Comparison of ENCODE assay signal across 23 cellular contexts in the genomic region with DNA sequence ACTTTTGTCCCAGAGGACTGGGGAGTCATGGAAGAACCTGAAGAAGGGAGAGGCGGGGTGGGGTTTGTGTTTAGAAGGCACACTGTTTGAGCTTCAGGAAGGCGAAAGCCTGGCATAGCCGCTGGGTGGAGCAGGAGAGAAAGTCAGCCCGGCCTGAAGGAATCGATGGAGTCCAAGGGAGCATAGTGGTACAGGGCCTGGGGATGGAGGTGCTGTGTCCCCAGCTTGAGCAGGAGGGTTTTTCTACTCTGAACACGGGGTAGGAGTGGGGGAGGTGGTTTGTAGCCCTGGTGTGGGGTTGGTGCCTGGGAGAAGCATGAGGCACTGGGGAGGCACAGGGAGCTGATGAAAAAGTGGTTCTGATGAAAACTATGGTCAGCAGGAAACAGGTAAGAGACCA. TPM values are rescaled to one million over a fixed set of nuclear protein-coding genes. Genes with fewer than 3 reads are reported as not detected.
DNase-seq lines count a peak whose midpoint lies in the region; FAIRE-seq and TF ChIP-seq lines count a peak whose summit lies in the region.
"Had no signal": no experiment of that assay in that cellular context is flagged by ENCODE, and none has a peak within 500 bp of the region (broad histone marks: within the 10 kb centered on the region; RNA-seq: fewer than 3 reads in every experiment).

No MANE protein-coding gene starts in this region.

- peak; percentile 2 for TF ChIP-seq CTCF in astrocyte of the cerebellum (IDR thresholded peaks at IDR 0.05; ENCODE audit: low read depth, low read length, missing control alignments)
- peak in 1 of 3 experiments; percentile 28 for TF ChIP-seq CTCF in keratinocyte (optimal IDR thresholded peaks at IDR 0.05 in 1 of 3, IDR thresholded peaks at IDR 0.05 in 1 of 3, conservative IDR thresholded peaks at IDR 0.05 in 1 of 3; ENCODE audit: extremely low read depth in 1 of 3, insufficient read depth in 2 of 3, low read length in 3 of 3)

- H4K20me1 ChIP-seq in GM23248 (ENCODE audit: insufficient read depth) (no peaks in the 10 kb centered on the region), keratinocyte (ENCODE audit: control insufficient read depth, extremely low read depth, insufficient read depth, low read length) (no peaks in the 10 kb centered on the region)

- peak overlapping the region; percentile 32; the same call in 1 of the 2 replicates for H3K9ac ChIP-seq in GM23248
- no peak overlapping the region for H3K9ac ChIP-seq in keratinocyte (ENCODE audit: control insufficient read depth, extremely low read depth, insufficient read depth, low read length)

- no peak overlapping the region for H3K4me3 ChIP-seq in GM23248
- H3K4me3 ChIP-seq in astrocyte of the cerebellum (ENCODE audit: low read depth, low read length), result no peak overlapping the region
- no peak overlapping the region for H3K4me3 ChIP-seq in keratinocyte (ENCODE audit: control insufficient read depth in 2 of 3, extremely low read depth in 1 of 3, insufficient read depth in 2 of 3, low read depth in 1 of 3, low read length in 3 of 3)
- H3K4me3 ChIP-seq: body of pancreas, suprapubic skin had no signal

- H2AFZ ChIP-seq in GM23248, result no peak overlapping the region
- H2AFZ ChIP-seq in keratinocyte (ENCODE audit: control insufficient read depth, low read length), result no peak overlapping the region

- DNase-seq in AG20443 (ENCODE audit: low spot score), result peak; percentile 33
- peak; percentile 44 for DNase-seq in GM23248
- DNase-seq in astrocyte of the cerebellum (ENCODE audit: low read depth), result no peak
- DNase-seq in keratinocyte (ENCODE audit: low read depth, low spot score), result no peak
- no peak for DNase-seq in NCI-H2196 treated with DMSO at 0.1 percent for 48 hours (lab: John Stamatoyannopoulos, UW; ENCODE audit: unreplicated experiment)
- no peak for DNase-seq in COLO668 (lab: John Stamatoyannopoulos, UW; ENCODE audit: unreplicated experiment)
- no peak for DNase-seq in retina
- no peak for DNase-seq in HEK293T (ENCODE audit: extremely low spot score)
- DNase-seq: activated CD4-positive, alpha-beta T cell treated with anti-CD3 and anti-CD28 coated beads for 4 hours; activated naive CD8-positive, alpha-beta T cell treated with anti-CD3 and anti-CD28 coated beads for 36 hours; body of pancreas; DMS79; H9; naive B cell; NCI-H1092; NCI-H2081; NCI-H510A treated with DMSO at 0.1 percent for 48 hours; NK-92 treated with Interleukin-12 subunit alpha and Interleukin-12 subunit beta, amount 100 ng/mL, for 24 hours; stimulated activated CD4-positive, alpha-beta T cell treated with anti-CD3 and anti-CD28 coated beads, Interleukin-15, amount 100 ng/mL, for 24 hours; T-helper 1 cell had no signal

- CTCF ChIA-PET in HEK293T (lab: Yijun Ruan, JAX), result interaction anchor here (0.6 to 1.3 kb wide), 3 partner anchors 25 to 61 kb away, joined by 3 read pairs; no protein-coding TSS in a partner anchor

- in situ Hi-C loops in GM23248 (cut with MboI), result no loop called here
- in situ Hi-C loops in astrocyte of the cerebellum (cut with HindIII; ENCODE audit: low sequenced_read_pairs), result no loop called here

- dilution Hi-C loops in keratinocyte (cut with MboI; ENCODE audit: extremely low pct_ligation_motif_present, low sequenced_read_pairs), result no loop called here

- FAIRE-seq in keratinocyte (lab: Jason Lieb, UNC), result no peak
- FAIRE-seq: frontal cortex, HTR-8/SVneo had no signal

- H3K27me3 ChIP-seq in GM23248 (replicated peaks; ENCODE audit: insufficient read depth) (no peaks in the 10 kb centered on the region), keratinocyte (ENCODE audit: control insufficient read depth, extremely low read depth, insufficient read depth, low read length) (no peaks in the 10 kb centered on the region)
- H3K27me3 ChIP-seq: body of pancreas, suprapubic skin had no signal

- H3K4me2 ChIP-seq in GM23248 (ENCODE audit: unreplicated experiment) (no peak overlapping the region), keratinocyte (ENCODE audit: control insufficient read depth, extremely low read depth, insufficient read depth, low read depth, low read length) (no peak overlapping the region)

- H3K27ac ChIP-seq in GM23248 (peak overlapping the region; percentile 46), keratinocyte (ENCODE audit: control insufficient read depth, insufficient read depth, low read length) (peak overlapping the region; percentile 41)
- H3K27ac ChIP-seq: suprapubic skin had no signal

- H3F3A ChIP-seq in GM23248 (ENCODE audit: insufficient read depth), result peaks cover 27% of the 10 kb centered on the region

- H3K36me3 ChIP-seq in GM23248 (ENCODE audit: low read depth) (0 out of 2 replicates have a peak, but pooled peaks cover 6% of the 10 kb centered on the region), keratinocyte (ENCODE audit: control insufficient read depth in 2 of 2, extremely low read depth in 1 of 2, insufficient read depth in 2 of 2, low read length in 2 of 2) (peaks cover 20 to 45% of the 10 kb centered on the region in 2 experiments)

- no peaks in the 10 kb centered on the region for H3K9me1 ChIP-seq in keratinocyte (ENCODE audit: control insufficient read depth, extremely low read depth, insufficient read depth, low read length)

- no peaks in the 10 kb centered on the region for H3K9me2 ChIP-seq in GM23248 (ENCODE audit: insufficient read depth)

- 63 to 65% methylated on average over 6 of the region's 6 CpGs for WGBS in GM23248 (ENCODE audit: low coverage in 1 of 2, low lambda C conversion rate in 2 of 2, missing lambda C conversion rate in 2 of 2), 2 experiments

- H3K9me3 ChIP-seq in GM23248 (ENCODE audit: low read depth) (no peaks in the 10 kb centered on the region), keratinocyte (ENCODE audit: control insufficient read depth, low read depth, low read length) (no peaks in the 10 kb centered on the region)
- H3K9me3 ChIP-seq: body of pancreas, suprapubic skin had no signal

- H3K4me1 ChIP-seq in GM23248 (ENCODE audit: insufficient read depth) (peaks cover 21% of the 10 kb centered on the region), keratinocyte (ENCODE audit: control insufficient read depth, extremely low read depth, insufficient read depth, low read length) (peaks cover 21% of the 10 kb centered on the region)

- POLR2A ChIA-PET in HEK293T (lab: Yijun Ruan, JAX), result interaction anchor here (1.6 kb wide), 1 partner anchor 11 kb away, joined by 4 read pairs; no protein-coding TSS in a partner anchor

- H3K79me2 ChIP-seq in GM23248 (ENCODE audit: insufficient read depth), result peaks cover 17% of the 10 kb centered on the region
- H3K79me2 ChIP-seq in keratinocyte (ENCODE audit: control insufficient read depth, insufficient read depth, low read length), result peaks cover 29% of the 10 kb centered on the region

RNA-seq across cellular contexts. Expression of a gene that starts 4.7 kb away (rescaled TPM):
- 3.1 and 4.7 TPM in 2 replicates for total RNA-seq in GM23248 (2014; rRNA removed; shearing (Covaris generic))
- 4.3 and 5.3 TPM in 2 replicates for polyA plus RNA-seq in GM23248 (2016; fragmentation: Nextera tagmentation; extraction: Ambion mirVana)
- 5.2 to 6.2 TPM (median 5.2 TPM) in 3 replicates for polyA plus RNA-seq in keratinocyte
- polyA plus RNA-seq in keratinocyte (2011; ENCODE audit: low read depth), result 2.0 TPM
- 3.0 and 7.9 TPM in 2 replicates for polyA plus RNA-seq in keratinocyte (2011; cell fraction: cytosol; rRNA removed)
- polyA plus RNA-seq in keratinocyte (2011; cell fraction: nucleus; rRNA removed), result 13.4 and 19.2 TPM in 2 replicates
- polyA plus RNA-seq in keratinocyte (2012; ENCODE audit: low replicate concordance), result 2.3 and 9.6 TPM in 2 replicates
- polyA minus RNA-seq in keratinocyte, result 1.4 to 3.9 TPM (median 2.9 TPM) in 3 replicates
- polyA minus RNA-seq in keratinocyte (2011; cell fraction: cytosol; rRNA and poly(A)+ RNA removed), result 7.5 TPM
- 4.0 and 4.2 TPM in 2 replicates for polyA minus RNA-seq in keratinocyte (2011; cell fraction: nucleus; rRNA and poly(A)+ RNA removed)

RNA-seq across cellular contexts. Expression of a gene that starts 7.7 kb away (rescaled TPM):
- total RNA-seq in GM23248 (2014; rRNA removed; shearing (Covaris generic)), result 123 and 221 TPM in 2 replicates
- polyA plus RNA-seq in GM23248 (2016; fragmentation: Nextera tagmentation; extraction: Ambion mirVana), result 27.3 and 28.9 TPM in 2 replicates
- 39.6 to 60.7 TPM (median 50.4 TPM) in 3 replicates for polyA plus RNA-seq in keratinocyte
- 10.2 TPM for polyA plus RNA-seq in keratinocyte (2011; ENCODE audit: low read depth)
- polyA plus RNA-seq in keratinocyte (2011; cell fraction: cytosol; rRNA removed), result 28.8 and 65.0 TPM in 2 replicates
- polyA plus RNA-seq in keratinocyte (2011; cell fraction: nucleus; rRNA removed), result 25.2 and 34.4 TPM in 2 replicates
- polyA plus RNA-seq in keratinocyte (2012; ENCODE audit: low replicate concordance), result 39.3 and 79.8 TPM in 2 replicates
- polyA minus RNA-seq in keratinocyte, result 43.2 to 116 TPM (median 55.0 TPM) in 3 replicates
- polyA minus RNA-seq in keratinocyte (2011; cell fraction: cytosol; rRNA and poly(A)+ RNA removed), result 108 TPM
- polyA minus RNA-seq in keratinocyte (2011; cell fraction: nucleus; rRNA and poly(A)+ RNA removed), result 21.2 and 21.3 TPM in 2 replicates

RNA-seq across cellular contexts. Expression of a gene that starts 12.0 kb away (rescaled TPM):
- total RNA-seq in GM23248 (2014; rRNA removed; shearing (Covaris generic)), result 122 and 140 TPM in 2 replicates
- polyA plus RNA-seq in GM23248 (2016; fragmentation: Nextera tagmentation; extraction: Ambion mirVana) (174 and 177 TPM in 2 replicates), keratinocyte (195 to 325 TPM (median 233 TPM) in 3 replicates)
- 37.8 TPM for polyA plus RNA-seq in keratinocyte (2011; ENCODE audit: low read depth)
- polyA plus RNA-seq in keratinocyte (2011; cell fraction: cytosol; rRNA removed), result 213 and 278 TPM in 2 replicates
- 257 and 265 TPM in 2 replicates for polyA plus RNA-seq in keratinocyte (2011; cell fraction: nucleus; rRNA removed)
- 176 and 266 TPM in 2 replicates for polyA plus RNA-seq in keratinocyte (2012; ENCODE audit: low replicate concordance)
- 176 to 259 TPM (median 180 TPM) in 3 replicates for polyA minus RNA-seq in keratinocyte
- 211 TPM for polyA minus RNA-seq in keratinocyte (2011; cell fraction: cytosol; rRNA and poly(A)+ RNA removed)
- 69.2 and 72.5 TPM in 2 replicates for polyA minus RNA-seq in keratinocyte (2011; cell fraction: nucleus; rRNA and poly(A)+ RNA removed)

RNA-seq across cellular contexts. Expression of a gene that starts 16.9 kb away (rescaled TPM):
- total RNA-seq in GM23248 (2014; rRNA removed; shearing (Covaris generic)), result 42.9 and 51.1 TPM in 2 replicates
- polyA plus RNA-seq in GM23248 (2016; fragmentation: Nextera tagmentation; extraction: Ambion mirVana) (16.7 and 21.0 TPM in 2 replicates), keratinocyte (30.3 to 35.1 TPM (median 33.5 TPM) in 3 replicates)
- 20.3 TPM for polyA plus RNA-seq in keratinocyte (2011; ENCODE audit: low read depth)
- polyA plus RNA-seq in keratinocyte (2011; cell fraction: cytosol; rRNA removed), result 20.0 and 29.5 TPM in 2 replicates
- 72.0 and 76.9 TPM in 2 replicates for polyA plus RNA-seq in keratinocyte (2011; cell fraction: nucleus; rRNA removed)
- polyA plus RNA-seq in keratinocyte (2012; ENCODE audit: low replicate concordance), result 25.8 and 25.9 TPM in 2 replicates
- 29.9 to 66.6 TPM (median 33.9 TPM) in 3 replicates for polyA minus RNA-seq in keratinocyte
- 35.1 TPM for polyA minus RNA-seq in keratinocyte (2011; cell fraction: cytosol; rRNA and poly(A)+ RNA removed)
- polyA minus RNA-seq in keratinocyte (2011; cell fraction: nucleus; rRNA and poly(A)+ RNA removed), result 19.2 and 21.3 TPM in 2 replicates

RNA-seq across cellular contexts. Expression of a gene that starts 40.0 kb away (rescaled TPM):
- 29.4 and 35.8 TPM in 2 replicates for total RNA-seq in GM23248 (2014; rRNA removed; shearing (Covaris generic))
- polyA plus RNA-seq in GM23248 (2016; fragmentation: Nextera tagmentation; extraction: Ambion mirVana) (17.1 and 21.0 TPM in 2 replicates), keratinocyte (20.7 to 40.0 TPM (median 35.7 TPM) in 3 replicates)
- polyA plus RNA-seq in keratinocyte (2011; ENCODE audit: low read depth), result 29.5 TPM
- polyA plus RNA-seq in keratinocyte (2011; cell fraction: cytosol; rRNA removed), result 23.3 and 31.4 TPM in 2 replicates
- polyA plus RNA-seq in keratinocyte (2011; cell fraction: nucleus; rRNA removed), result 88.6 and 100 TPM in 2 replicates
- 28.3 and 31.7 TPM in 2 replicates for polyA plus RNA-seq in keratinocyte (2012; ENCODE audit: low replicate concordance)
- polyA minus RNA-seq in keratinocyte, result 68.1 to 123 TPM (median 111 TPM) in 3 replicates
- 58.1 TPM for polyA minus RNA-seq in keratinocyte (2011; cell fraction: cytosol; rRNA and poly(A)+ RNA removed)
- polyA minus RNA-seq in keratinocyte (2011; cell fraction: nucleus; rRNA and poly(A)+ RNA removed), result 46.1 and 57.6 TPM in 2 replicates

Comparison
In these comparisons a context has a peak if more than half of its experiments do, and no peak if none do; other contexts are left out.
1. DNase-seq: peak in AG20443 (single experiment) and GM23248 (single experiment); none in astrocyte of the cerebellum (single experiment), keratinocyte (single experiment), NCI-H2196 treated with DMSO at 0.1 percent for 48 hours (single experiment), COLO668 (single experiment), retina (single experiment) and HEK293T (single experiment).